In genomic region chr7:5431485-5432118, GRCh38 we compare ENCODE assay signal across 2 cellular contexts.
TF ChIP-seq lines count a peak whose summit lies in the region.

No MANE protein-coding gene starts in this region.

TF ChIP-seq in IMR-90, 13 proteins besides CTCF, POLR2A, EP300 and RAD21 (continued from another document):
- no peak for TF ChIP-seq ELK1 (IDR thresholded peaks at IDR 0.05; ENCODE audit: borderline replicate concordance, low read depth, low read length)
- no peak for TF ChIP-seq FOS (IDR thresholded peaks at IDR 0.05; ENCODE audit: low read depth, low read length)
- no peak for TF ChIP-seq CEBPB (IDR thresholded peaks at IDR 0.05; ENCODE audit: low read depth, low read length)
- TF ChIP-seq RCOR1 (IDR thresholded peaks at IDR 0.05; ENCODE audit: insufficient replicate concordance, low read length): no peak

TF ChIP-seq in neural cell, 6 proteins besides CTCF, POLR2A, EP300 and RAD21 (continued from another document):
- TF ChIP-seq POLR2AphosphoS5 (IDR thresholded peaks at IDR 0.05) (peak; percentile 84), MXI1 (conservative IDR thresholded peaks at IDR 0.05; ENCODE audit: poor library complexity, severe bottlenecking) (peak; percentile 38), REST (IDR thresholded peaks at IDR 0.05; ENCODE audit: borderline replicate concordance) (peak; percentile 94), TAF1 (IDR thresholded peaks at IDR 0.05; ENCODE audit: low read depth) (no peak)
